Comparison of ENCODE assay signal across 14 cellular contexts in genomic region chr9:27349681-27350080, GRCh38. TPM values are rescaled to one million over a fixed set of nuclear protein-coding genes. Genes with fewer than 3 reads are reported as not detected.
DNase-seq lines count a peak whose midpoint lies in the region; ATAC-seq and TF ChIP-seq lines count a peak whose summit lies in the region.
"Had no signal": no experiment of that assay in that cellular context is flagged by ENCODE, and none has a peak within 500 bp of the region (broad histone marks: within the 10 kb centered on the region; RNA-seq: fewer than 3 reads in every experiment).

No MANE protein-coding gene starts in this region.

- H3K9me3 ChIP-seq in esophagus muscularis mucosa, result no peaks in the 10 kb centered on the region
- H3K9me3 ChIP-seq: Caco-2 had no signal

- no peak for TF ChIP-seq POLR2A in esophagus muscularis mucosa (IDR thresholded peaks at IDR 0.05; ENCODE audit: low read depth)

- TF ChIP-seq CTCF in fibroblast of pulmonary artery (IDR thresholded peaks at IDR 0.05; ENCODE audit: low read length, missing control alignments) (no peak), esophagus muscularis mucosa (IDR thresholded peaks at IDR 0.05) (no peak)

- TF ChIP-seq EP300 in esophagus muscularis mucosa (IDR thresholded peaks at IDR 0.05), result no peak

- intact Hi-C loops in esophagus muscularis mucosa (cut with DNase I), result no loop called here

- no peak for ATAC-seq in GM18867 (IDR thresholded peaks at IDR 0.05; ENCODE audit: unreplicated experiment)
- ATAC-seq: HCT116 had no signal

- no peaks in the 10 kb centered on the region for H3K27me3 ChIP-seq in esophagus muscularis mucosa

- H3K36me3 ChIP-seq in esophagus muscularis mucosa, result no peaks in the 10 kb centered on the region

- peak; percentile 6 for DNase-seq in NCI-H2171 treated with DMSO at 0.1 percent for 48 hours (lab: John Stamatoyannopoulos, UW)
- no peak for DNase-seq in NCI-H2171 (lab: John Stamatoyannopoulos, UW)
- DNase-seq in NCI-H345 treated with DMSO at 0.1 percent for 48 hours (lab: John Stamatoyannopoulos, UW; ENCODE audit: unreplicated experiment), result peak; percentile 33
- DNase-seq in fibroblast of pulmonary artery (ENCODE audit: low read depth), result peak; percentile 11
- DNase-seq in substantia nigra (lab: John Stamatoyannopoulos, UW), result no peak
- no peak for DNase-seq in esophagus muscularis mucosa (ENCODE audit: extremely low spot score)
- DNase-seq in NCI-H1694 (lab: John Stamatoyannopoulos, UW), result no peak
- DNase-seq: 8988T, Caco-2, NCI-H1436 had no signal

- no peak overlapping the region for H3K4me3 ChIP-seq in fibroblast of pulmonary artery (replicated peaks; ENCODE audit: low read depth, low read length)
- no peak overlapping the region for H3K4me3 ChIP-seq in esophagus muscularis mucosa

- H3K4me1 ChIP-seq in esophagus muscularis mucosa, result peaks cover 0 to 33% (median 21%) of the 10 kb centered on the region in 4 donors
- H3K4me1 ChIP-seq: Caco-2 had no signal

- 81% methylated on average over 1 of the region's 1 CpG for WGBS in esophagus muscularis mucosa

- H3K27ac ChIP-seq in substantia nigra (ENCODE audit: low read depth, low read length, poor library complexity, severe bottlenecking) (peak overlapping the region; percentile 54), esophagus muscularis mucosa (replicated peaks in 1 of 4) (no peak overlapping the region)
- H3K27ac ChIP-seq: C4-2B had no signal

RNA-seq across cellular contexts. Expression of gene EQTN, which starts 52.7 kb away (rescaled TPM):
- total RNA-seq in esophagus muscularis mucosa, result under 1 TPM in 1 of 4 donors, not detected in 3; 0.32 TPM
- total RNA-seq: Caco-2, LHCN-M2 had no signal

Comparison
In these comparisons a context has a peak if more than half of its experiments do, and no peak if none do; other contexts are left out.
1. DNase-seq: peak in NCI-H2171 treated with DMSO at 0.1 percent for 48 hours (single experiment), NCI-H345 treated with DMSO at 0.1 percent for 48 hours (single experiment) and fibroblast of pulmonary artery (single experiment); none in NCI-H2171 (single experiment), substantia nigra (0 of 49), esophagus muscularis mucosa (single experiment) and NCI-H1694 (single experiment).